Comparison of ENCODE assay signal across 15 cellular contexts in the genomic region with DNA sequence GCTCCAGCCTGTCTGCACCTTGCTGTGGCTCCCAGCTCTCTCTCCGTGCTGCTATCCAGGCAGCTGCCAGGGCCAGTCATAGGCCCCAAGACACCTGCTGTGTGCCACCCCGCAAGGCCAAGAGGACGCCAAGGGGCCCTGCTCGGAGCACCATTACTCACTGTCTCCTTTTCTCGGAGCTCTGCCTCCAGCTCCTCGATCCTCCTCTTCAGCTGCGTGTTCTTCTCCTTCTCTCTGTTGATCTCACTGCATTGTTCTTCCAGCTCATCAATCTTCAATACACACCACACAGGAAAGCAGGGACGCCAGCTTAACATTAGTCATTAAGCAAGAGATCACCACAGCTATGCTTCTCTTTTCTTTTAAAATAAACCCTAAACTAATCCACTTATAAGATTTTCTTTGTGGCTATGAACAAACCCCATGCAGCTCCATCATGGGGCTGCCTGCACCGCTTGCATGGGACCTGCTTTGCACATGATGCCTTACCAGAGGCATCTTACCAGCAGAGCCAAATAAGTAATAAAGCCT. TPM values are rescaled to one million over a fixed set of nuclear protein-coding genes. Genes with fewer than 3 reads are reported as not detected.
A peak's percentile ranks its signal among the peaks of the same experiment; 100 is the strongest.
DNase-seq lines count a peak whose midpoint lies in the region; ATAC-seq and TF ChIP-seq lines count a peak whose summit lies in the region.
"Had no signal": no experiment of that assay in that cellular context is flagged by ENCODE, and none has a peak within 500 bp of the region (broad histone marks: within the 10 kb centered on the region; RNA-seq: fewer than 3 reads in every experiment).

No MANE protein-coding gene starts in this region.

- no peaks in the 10 kb centered on the region for H3K79me2 ChIP-seq in DND-41 (ENCODE audit: insufficient read depth, low read length)
- no peaks in the 10 kb centered on the region for H3K79me2 ChIP-seq in osteoblast (ENCODE audit: insufficient read depth, low read length)

- H3K9me3 ChIP-seq in DND-41 (ENCODE audit: insufficient read depth, low read length, severe bottlenecking): no peaks in the 10 kb centered on the region
- H3K9me3 ChIP-seq in osteoblast (ENCODE audit: low read depth, low read length): no peaks in the 10 kb centered on the region

- H3K36me3 ChIP-seq in DND-41 (ENCODE audit: insufficient read depth, low read length) (no peaks in the 10 kb centered on the region), osteoblast (ENCODE audit: insufficient read depth, low read length) (no peaks in the 10 kb centered on the region)

- peaks cover 31% of the 10 kb centered on the region for H3K4me1 ChIP-seq in DND-41 (ENCODE audit: insufficient read depth, low read length)
- H3K4me1 ChIP-seq in osteoblast (ENCODE audit: insufficient read depth, low read length): peaks cover 5% of the 10 kb centered on the region

- H3K4me3 ChIP-seq in DND-41 (ENCODE audit: low read depth in 1 of 2, low read length in 2 of 2) (no peak overlapping the region), osteoblast (ENCODE audit: insufficient read depth, low read length) (no peak overlapping the region)

- H3K27me3 ChIP-seq in DND-41 (ENCODE audit: insufficient read depth, low read length, poor library complexity): no peaks in the 10 kb centered on the region
- no peaks in the 10 kb centered on the region for H3K27me3 ChIP-seq in osteoblast (ENCODE audit: insufficient read depth, low read length)

- peak overlapping the region; percentile 45 for H3K9ac ChIP-seq in DND-41 (ENCODE audit: low read depth, low read length)

- H2AFZ ChIP-seq in DND-41 (ENCODE audit: low read depth, low read length): peak overlapping the region; percentile 82; the same call in 1 of the 2 replicates
- H2AFZ ChIP-seq in osteoblast (ENCODE audit: low read length): no peak overlapping the region

- ATAC-seq in DND-41 (ENCODE audit: insufficient read depth, low read depth) (no peak), HG02981 (IDR thresholded peaks at IDR 0.05; ENCODE audit: unreplicated experiment) (no peak), GM18873 (IDR thresholded peaks at IDR 0.05; ENCODE audit: low FRiP score, unreplicated experiment) (no peak)
- ATAC-seq: activated CD4-positive, CD25-positive, alpha-beta regulatory T cell treated with anti-CD3 and anti-CD28 coated beads, Interleukin-2, amount 50 U/mL, for 24 hours had no signal

- DNase-seq in DND-41 (no peak), M059J (ENCODE audit: low read depth) (peak; percentile 52), astrocyte of the hippocampus (ENCODE audit: low read depth, low spot score) (peak; percentile 80), osteoblast (ENCODE audit: insufficient read length, low spot score, missing footprints) (peak; percentile 80), SKM-1 treated with dmso at 0.1 percent for 144 hours (lab: John Stamatoyannopoulos, UW; ENCODE audit: unreplicated experiment) (no peak)
- DNase-seq: activated naive CD8-positive, alpha-beta T cell treated with anti-CD3 and anti-CD28 coated beads for 36 hours; DMS53; foreskin melanocyte; naive B cell; RPMI8226 had no signal

- peak overlapping the region; percentile 88; the same call in 1 of the 2 replicates for H3K4me2 ChIP-seq in DND-41 (ENCODE audit: insufficient read depth, low read length)
- H3K4me2 ChIP-seq in osteoblast (ENCODE audit: insufficient read depth, low read length): no peak overlapping the region

- TF ChIP-seq CTCF in DND-41 (IDR thresholded peaks at IDR 0.05; ENCODE audit: borderline replicate concordance, extremely low read depth, low read length, poor library complexity, severe bottlenecking) (no peak), osteoblast (IDR thresholded peaks at IDR 0.05; ENCODE audit: extremely low read depth, low read depth, low read length) (no peak)

- H4K20me1 ChIP-seq in DND-41 (ENCODE audit: insufficient read depth, low read length) (no peaks in the 10 kb centered on the region), osteoblast (ENCODE audit: insufficient read depth, low read length) (no peaks in the 10 kb centered on the region)

- peak overlapping the region; percentile 84 for H3K27ac ChIP-seq in DND-41 (ENCODE audit: low read length)
- no peak overlapping the region for H3K27ac ChIP-seq in osteoblast (ENCODE audit: low read depth, low read length)
- H3K27ac ChIP-seq: C4-2B had no signal

RNA-seq across cellular contexts. Expression of gene WHAMM, which starts 42.6 kb away (rescaled TPM):
- total RNA-seq in M059J (2014; rRNA removed; shearing (Covaris generic)): 4.2 and 6.3 TPM in 2 replicates
- 8.0 and 8.3 TPM in 2 replicates for total RNA-seq in osteoblast

RNA-seq across cellular contexts. Expression of gene FSD2, which starts 46.2 kb away (rescaled TPM):
- not detected in 2 replicates for total RNA-seq in M059J (2014; rRNA removed; shearing (Covaris generic))
- total RNA-seq in osteoblast: not detected in 2 replicates
- total RNA-seq: activated naive CD8-positive, alpha-beta T cell treated with anti-CD3 and anti-CD28 coated beads for 36 hours; lung microvascular endothelial cell had no signal

Comparison
In these comparisons a context has a peak if more than half of its experiments do, and no peak if none do; other contexts are left out.
1. DNase-seq: peak in M059J (single experiment), astrocyte of the hippocampus (single experiment) and osteoblast (single experiment); none in DND-41 (single experiment) and SKM-1 treated with dmso at 0.1 percent for 144 hours (single experiment).